8 cellular contexts compared by ENCODE assay signal in the genomic region with DNA sequence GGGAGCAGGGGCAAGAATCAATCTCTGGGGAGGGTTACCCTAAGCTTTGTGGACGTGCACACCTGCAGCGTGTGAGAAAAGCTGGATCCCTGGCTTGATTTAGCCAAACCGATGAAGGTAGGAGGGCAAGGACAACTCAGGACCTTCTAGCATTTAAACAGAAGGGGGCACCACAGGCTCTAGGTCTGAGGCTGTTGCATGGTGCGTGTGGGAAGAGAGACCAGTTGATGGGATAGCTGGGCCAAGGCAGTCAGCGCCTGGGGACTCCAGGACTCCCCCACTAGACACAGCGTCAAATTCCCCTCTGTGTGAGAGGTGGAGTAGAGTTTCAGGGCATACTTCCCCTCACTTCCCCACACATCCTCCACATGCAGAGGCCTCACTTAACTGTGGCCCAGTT. TPM values are rescaled to one million over a fixed set of nuclear protein-coding genes. Genes with fewer than 3 reads are reported as not detected.
A peak's percentile ranks its signal among the peaks of the same experiment; 100 is the strongest.
DNase-seq lines count a peak whose midpoint lies in the region; TF ChIP-seq lines count a peak whose summit lies in the region.

No MANE protein-coding gene starts in this region.

- peaks cover 49% of the 10 kb centered on the region for H3K27me3 Mint-ChIP-seq in nephron progenitor cell (ENCODE audit: low read depth, poor library complexity)

- DNase-seq in HuH-7 (ENCODE audit: low spot score) (peak; percentile 13), cardiac fibroblast (ENCODE audit: low read depth in 2 of 2) (peak; percentile 0 to 6), nephron progenitor cell (peak; percentile 22), dedifferentiated amniotic fluid mesenchymal stem cell (ENCODE audit: extremely low spot score) (no peak), prostate gland (ENCODE audit: low spot score) (no peak), NCI-H2029 treated with DMSO at 0.1 percent for 48 hours (lab: John Stamatoyannopoulos, UW) (no peak), GM03348 (ENCODE audit: low spot score) (no peak)

- no peaks in the 10 kb centered on the region for H3K4me1 ChIP-seq in prostate gland (replicated peaks)

- no peak overlapping the region for H3K27ac Mint-ChIP-seq in nephron progenitor cell

- peaks cover 13% of the 10 kb centered on the region for H3K4me1 Mint-ChIP-seq in nephron progenitor cell

- TF ChIP-seq CTCF in GM12872 (IDR thresholded peaks at IDR 0.05; ENCODE audit: insufficient read depth, low read depth, low read length): peak; percentile 10; the same call in 1 of the 3 replicates
- no peak for TF ChIP-seq CTCF in cardiac fibroblast (IDR thresholded peaks at IDR 0.05; ENCODE audit: low read depth, low read length)
- TF ChIP-seq CTCF in nephron progenitor cell (IDR thresholded peaks at IDR 0.05): peak; percentile 24
- TF ChIP-seq CTCF in prostate gland (IDR thresholded peaks at IDR 0.05): no peak

- H3K9me3 ChIP-seq in prostate gland: no peaks in the 10 kb centered on the region

- H3K36me3 ChIP-seq in prostate gland: no peaks in the 10 kb centered on the region

- H3K4me3 Mint-ChIP-seq in nephron progenitor cell: no peak overlapping the region

- intact Hi-C loops in prostate gland (cut with DNase I): no loop called here

- no peak overlapping the region for H3K27ac ChIP-seq in prostate gland

- TF ChIP-seq POLR2A in prostate gland (IDR thresholded peaks at IDR 0.05): no peak

- no peaks in the 10 kb centered on the region for H3K36me3 Mint-ChIP-seq in nephron progenitor cell (ENCODE audit: low read depth)

- WGBS in prostate gland: 84% methylated on average over 6 of the region's 6 CpGs

- H3K4me3 ChIP-seq in cardiac fibroblast (replicated peaks in 1 of 2; ENCODE audit: low read depth in 2 of 2, low read length in 2 of 2): no peak overlapping the region
- H3K4me3 ChIP-seq in prostate gland: no peak overlapping the region

- H3K27me3 ChIP-seq in prostate gland (replicated peaks; ENCODE audit: insufficient read depth): no peaks in the 10 kb centered on the region

- peaks cover 23% of the 10 kb centered on the region for H3K9me3 Mint-ChIP-seq in nephron progenitor cell

RNA-seq across cellular contexts. Expression of a gene that starts 4.3 kb away (rescaled TPM):
- 1 to 10 TPM in 1 of 2 donors, not detected in 1; 9.1 TPM for total RNA-seq in prostate gland

RNA-seq across cellular contexts. Expression of a gene that starts 56.6 kb away (rescaled TPM):
- total RNA-seq in prostate gland: 10 to 100 TPM in 1 of 2 donors, not detected in 1; 10.1 TPM

Comparison
In these comparisons a context has a peak if more than half of its experiments do, and no peak if none do; other contexts are left out.
1. CTCF ChIP-seq: peak in GM12872 (single experiment) and nephron progenitor cell (single experiment); none in cardiac fibroblast (single experiment) and prostate gland (0 of 4).
2. DNase-seq: peak in HuH-7 (single experiment), cardiac fibroblast (2 of 2) and nephron progenitor cell (single experiment); none in dedifferentiated amniotic fluid mesenchymal stem cell (single experiment), prostate gland (single experiment), NCI-H2029 treated with DMSO at 0.1 percent for 48 hours (single experiment) and GM03348 (single experiment).